In the genomic region with DNA sequence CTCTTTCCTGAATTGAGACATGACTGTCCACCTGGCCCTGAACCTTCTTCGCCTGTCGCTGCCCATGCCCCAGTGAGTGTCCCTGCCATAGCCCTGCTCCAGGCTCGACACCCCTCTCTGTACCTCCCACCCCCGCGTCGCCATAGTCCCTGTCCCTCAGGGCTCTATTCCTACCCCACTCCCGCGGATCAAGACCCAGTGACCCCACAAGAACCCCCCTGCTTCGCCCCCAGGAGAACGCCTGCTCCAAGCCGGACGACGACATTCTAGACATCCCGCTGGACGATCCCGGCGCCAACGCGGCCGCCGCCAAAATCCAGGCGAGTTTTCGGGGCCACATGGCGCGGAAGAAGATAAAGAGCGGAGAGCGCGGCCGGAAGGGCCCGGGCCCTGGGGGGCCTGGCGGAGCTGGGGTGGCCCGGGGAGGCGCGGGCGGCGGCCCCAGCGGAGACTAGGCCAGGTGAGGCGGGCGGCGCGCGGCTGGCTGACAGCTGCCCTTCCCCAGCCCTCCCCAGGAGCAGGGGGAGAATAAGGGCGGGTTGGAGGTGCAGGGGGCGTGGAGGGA, we compare ENCODE assay signal across 12 cellular contexts. TPM values are rescaled to one million over a fixed set of nuclear protein-coding genes. Genes with fewer than 3 reads are reported as not detected.
DNase-seq lines count a peak whose midpoint lies in the region; ATAC-seq, FAIRE-seq and TF ChIP-seq lines count a peak whose summit lies in the region.
"Had no signal": no experiment of that assay in that cellular context is flagged by ENCODE, and none has a peak within 500 bp of the region (broad histone marks: within the 10 kb centered on the region; RNA-seq: fewer than 3 reads in every experiment).

No MANE protein-coding gene starts in this region.

- no peak for TF ChIP-seq CTCF in astrocyte (IDR thresholded peaks at IDR 0.05; ENCODE audit: insufficient read depth, low read depth, low read length)
- TF ChIP-seq CTCF in testis (IDR thresholded peaks at IDR 0.05), result no peak
- TF ChIP-seq CTCF in SK-N-SH (IDR thresholded peaks at IDR 0.05), result no peak

- TF ChIP-seq POLR2A in testis (IDR thresholded peaks at IDR 0.05), result no peak

- H3K4me3 Mint-ChIP-seq in activated T-cell treated with anti-CD3 and anti-CD28 coated beads, Interleukin-2, amount 50 U/mL, for 72 hours, result peak overlapping the region; percentile 52 to 67
- peak overlapping the region; percentile 54 for H3K4me3 Mint-ChIP-seq in astrocyte (ENCODE audit: unreplicated experiment)

- H3K27ac ChIP-seq in astrocyte (ENCODE audit: low read depth, low read length) (no peak overlapping the region), testis (no peak overlapping the region), SK-N-SH (ENCODE audit: low read depth in 2 of 2, low read length in 1 of 2) (no peak overlapping the region)

- no peak for FAIRE-seq in astrocyte (lab: Jason Lieb, UNC)
- FAIRE-seq: islet of Langerhans had no signal

- no peak overlapping the region for H2AFZ ChIP-seq in astrocyte (ENCODE audit: low read depth, low read length)
- H2AFZ ChIP-seq in SK-N-SH (ENCODE audit: low read depth), result no peak overlapping the region

- H3K36me3 Mint-ChIP-seq in activated T-cell treated with anti-CD3 and anti-CD28 coated beads, Interleukin-2, amount 50 U/mL, for 72 hours (ENCODE audit: insufficient read depth in 2 of 2), result no peaks in the 10 kb centered on the region
- peaks cover 4% of the 10 kb centered on the region for H3K36me3 Mint-ChIP-seq in astrocyte (ENCODE audit: low read depth, unreplicated experiment)

- H3K79me2 ChIP-seq in astrocyte (ENCODE audit: insufficient read depth, low read length) (no peaks in the 10 kb centered on the region), SK-N-SH (ENCODE audit: insufficient read depth) (no peaks in the 10 kb centered on the region)

- peaks cover 33% of the 10 kb centered on the region for H3K4me1 ChIP-seq in astrocyte (ENCODE audit: insufficient read depth, low read length)
- peaks cover 6% of the 10 kb centered on the region for H3K4me1 ChIP-seq in testis
- H3K4me1 ChIP-seq in SK-N-SH (ENCODE audit: control insufficient read depth in 1 of 2, insufficient read depth in 2 of 2, low read depth in 1 of 2, low read length in 1 of 2), result peaks cover 0 to 4% of the 10 kb centered on the region in 2 experiments; a peak in 2 of 4 replicates

- intact Hi-C loops in testis (cut with DNase I; ENCODE audit: low total_unique reads), result no loop called here

- H3K9ac ChIP-seq in astrocyte (ENCODE audit: low read length), result no peak overlapping the region
- H3K9ac ChIP-seq in SK-N-SH, result no peak overlapping the region

- in situ Hi-C loops in KBM-7 (cut with MboI; ENCODE audit: low pct_unique_long_range_greater_than_20kb, low sequenced_read_pairs), result no loop called here

- peaks cover 4% of the 10 kb centered on the region for H4K20me1 ChIP-seq in astrocyte (ENCODE audit: insufficient read depth, low read length)
- no peaks in the 10 kb centered on the region for H4K20me1 ChIP-seq in SK-N-SH (ENCODE audit: insufficient read depth)

- H3K9me3 Mint-ChIP-seq in activated T-cell treated with anti-CD3 and anti-CD28 coated beads, Interleukin-2, amount 50 U/mL, for 72 hours, result no peaks in the 10 kb centered on the region
- peaks cover 3% of the 10 kb centered on the region for H3K9me3 Mint-ChIP-seq in astrocyte (ENCODE audit: unreplicated experiment)

- peaks cover 37% of the 10 kb centered on the region for H3K4me1 Mint-ChIP-seq in activated T-cell treated with anti-CD3 and anti-CD28 coated beads, Interleukin-2, amount 50 U/mL, for 72 hours (ENCODE audit: low read depth)
- H3K4me1 Mint-ChIP-seq in astrocyte (ENCODE audit: low read depth, unreplicated experiment), result peaks cover 12% of the 10 kb centered on the region

- no peak overlapping the region for H3K4me3 ChIP-seq in astrocyte (ENCODE audit: insufficient read depth, low read depth, low read length)
- peak overlapping the region; percentile 12 to 53 for H3K4me3 ChIP-seq in testis
- H3K4me3 ChIP-seq in SK-N-SH (ENCODE audit: low read depth in 2 of 2, low read length in 1 of 2), result no peak overlapping the region

- POLR2A ChIA-PET in SK-N-SH (lab: Yijun Ruan, JAX), result no interaction called here

- H3F3A ChIP-seq in SK-N-SH (replicated peaks; ENCODE audit: insufficient read depth), result peaks cover 3% of the 10 kb centered on the region

- CTCF ChIA-PET in SK-N-SH (lab: Yijun Ruan, JAX), result interaction anchor here (0.9 to 4.8 kb wide), 8 partner anchors 13 to 76 kb away, joined by 3 to 28 read pairs (median 4); a partner anchor contains a TSS

- no peak overlapping the region for H3K27ac Mint-ChIP-seq in activated T-cell treated with anti-CD3 and anti-CD28 coated beads, Interleukin-2, amount 50 U/mL, for 72 hours
- H3K27ac Mint-ChIP-seq in astrocyte (ENCODE audit: unreplicated experiment), result peak overlapping the region; percentile 30

- H3K9me3 ChIP-seq in astrocyte (ENCODE audit: insufficient read depth, low read depth, low read length), result no peaks in the 10 kb centered on the region
- H3K9me3 ChIP-seq in testis, result no peaks in the 10 kb centered on the region
- H3K9me3 ChIP-seq in SK-N-SH, result no peaks in the 10 kb centered on the region

- TF ChIP-seq EP300 in SK-N-SH (IDR thresholded peaks at IDR 0.05; ENCODE audit: borderline replicate concordance in 1 of 2, low read depth in 1 of 2, low read length in 1 of 2), result no peak

- WGBS in testis, 2 donors, result 17 to 34% methylated on average over 29 to 44 of the region's 44 CpGs
- 80% methylated on average over 44 of the region's 44 CpGs for WGBS in SK-N-SH (ENCODE audit: low lambda C conversion rate)

- H3K27me3 ChIP-seq in astrocyte (ENCODE audit: insufficient read depth, low read length), result peaks cover 14% of the 10 kb centered on the region
- no peaks in the 10 kb centered on the region for H3K27me3 ChIP-seq in testis
- H3K27me3 ChIP-seq in SK-N-SH (ENCODE audit: insufficient read depth), result no peaks in the 10 kb centered on the region

- H3K9me2 ChIP-seq in SK-N-SH, result no peaks in the 10 kb centered on the region

- H3K36me3 ChIP-seq in astrocyte (ENCODE audit: insufficient read depth, low read length) (no peaks in the 10 kb centered on the region), testis (ENCODE audit: low read depth, missing control alignments) (no peaks in the 10 kb centered on the region), SK-N-SH (replicated peaks in 1 of 2; ENCODE audit: control insufficient read depth in 1 of 2, insufficient read depth in 2 of 2, low read length in 1 of 2) (no peaks in the 10 kb centered on the region)

- no peak for TF ChIP-seq RAD21 in SK-N-SH (IDR thresholded peaks at IDR 0.05; ENCODE audit: low read length)

- peaks cover 13% of the 10 kb centered on the region for H3K27me3 Mint-ChIP-seq in activated T-cell treated with anti-CD3 and anti-CD28 coated beads, Interleukin-2, amount 50 U/mL, for 72 hours (ENCODE audit: low read depth)
- H3K27me3 Mint-ChIP-seq in astrocyte (ENCODE audit: low read depth, unreplicated experiment), result peaks cover 76% of the 10 kb centered on the region

- no peak for ATAC-seq in activated T-cell treated with anti-CD3 and anti-CD28 coated beads, Interleukin-2, amount 50 U/mL, for 72 hours (replicated peaks in 1 of 2)
- ATAC-seq in HG03460 (IDR thresholded peaks at IDR 0.05; ENCODE audit: unreplicated experiment), result no peak

- no peak for DNase-seq in activated T-cell treated with anti-CD3 and anti-CD28 coated beads, Interleukin-2, amount 50 U/mL, for 72 hours
- no peak for DNase-seq in activated T-cell treated with anti-CD3 and anti-CD28 coated beads, Interleukin-2, amount 50 U/mL, for 1 hour
- no peak for DNase-seq in astrocyte (ENCODE audit: low read depth)
- DNase-seq in left kidney (ENCODE audit: low read depth, low spot score), result peak; percentile 33
- no peak for DNase-seq in testis
- no peak for DNase-seq in KBM-7
- no peak for DNase-seq in SK-N-SH
- DNase-seq: activated CD4-positive, CD25-positive, alpha-beta regulatory T cell; NCI-H446 treated with DMSO at 0.1 percent for 48 hours; substantia nigra had no signal

- H3K4me2 ChIP-seq in astrocyte (ENCODE audit: low read length) (peak overlapping the region; percentile 97), SK-N-SH (no peak overlapping the region)

TF ChIP-seq in SK-N-SH, 30 proteins besides CTCF, POLR2A, EP300 and RAD21 (continues in another document):
- TF ChIP-seq MEF2A (IDR thresholded peaks at IDR 0.05; ENCODE audit: borderline replicate concordance, low read depth) (no peak), RFX5 (IDR thresholded peaks at IDR 0.05; ENCODE audit: low read length) (no peak)

RNA-seq across cellular contexts. Expression of a gene that starts 5.6 kb away (rescaled TPM):
- total RNA-seq in activated T-cell treated with anti-CD3 and anti-CD28 coated beads, Interleukin-2, amount 50 U/mL, for 72 hours, result 1 to 10 TPM; 4.2 to 4.4 TPM
- 1.5 and 1.7 TPM in 2 replicates for total RNA-seq in astrocyte
- total RNA-seq in testis, result 1 to 10 TPM; 3.0 to 5.5 TPM
- 10.4 TPM for polyA plus RNA-seq in testis (ENCODE audit: insufficient read depth, low read depth, low replicate concordance)
- 3.1 and 6.8 TPM in 2 replicates for polyA plus RNA-seq in SK-N-SH (2012; rRNA removed)
- polyA plus RNA-seq in SK-N-SH (2012; cell fraction: cytosol; rRNA removed), result 2.7 and 4.1 TPM in 2 replicates
- polyA plus RNA-seq in SK-N-SH (2012; cell fraction: nucleus; rRNA removed), result 6.2 and 8.0 TPM in 2 replicates

RNA-seq across cellular contexts. Expression of a gene that starts 6.7 kb away (rescaled TPM):
- total RNA-seq in activated T-cell treated with anti-CD3 and anti-CD28 coated beads, Interleukin-2, amount 50 U/mL, for 72 hours, result under 1 TPM; 0.35 to 0.48 TPM
- total RNA-seq in astrocyte (0.18 TPM in 1 of 2 replicates, not detected in the other), testis (1 to 10 TPM in 1 of 2 donors, under 1 TPM in 1; 0.74 to 1.3 TPM)
- polyA plus RNA-seq in testis (ENCODE audit: insufficient read depth, low read depth, low replicate concordance) (4.4 TPM), SK-N-SH (2012; rRNA removed) (0.06 TPM in 1 of 2 replicates, not detected in the other)
- polyA plus RNA-seq in SK-N-SH (2012; cell fraction: cytosol; rRNA removed), result not detected in 2 replicates
- polyA plus RNA-seq in SK-N-SH (2012; cell fraction: nucleus; rRNA removed), result 0.07 and 0.08 TPM in 2 replicates

RNA-seq across cellular contexts. Expression of a gene that starts 16.7 kb away (rescaled TPM):
- total RNA-seq in activated T-cell treated with anti-CD3 and anti-CD28 coated beads, Interleukin-2, amount 50 U/mL, for 72 hours, result 1 to 10 TPM in 1 of 2 donors, under 1 TPM in 1; 0.88 to 1.1 TPM
- total RNA-seq in astrocyte (9.4 and 22.0 TPM in 2 replicates), testis (10 to 100 TPM in 1 of 2 donors, 1 to 10 TPM in 1; 6.0 to 10.6 TPM)
- polyA plus RNA-seq in testis (ENCODE audit: insufficient read depth, low read depth, low replicate concordance) (15.8 TPM), SK-N-SH (2012; rRNA removed) (1.3 and 1.4 TPM in 2 replicates)
- 0.40 and 0.71 TPM in 2 replicates for polyA plus RNA-seq in SK-N-SH (2012; cell fraction: cytosol; rRNA removed)
- polyA plus RNA-seq in SK-N-SH (2012; cell fraction: nucleus; rRNA removed), result 14.9 and 16.5 TPM in 2 replicates

RNA-seq across cellular contexts. Expression of a gene that starts 54.9 kb away (rescaled TPM):
- total RNA-seq in activated T-cell treated with anti-CD3 and anti-CD28 coated beads, Interleukin-2, amount 50 U/mL, for 72 hours, result 10 to 100 TPM; 11.1 to 12.5 TPM
- total RNA-seq in astrocyte, result 13.7 and 18.7 TPM in 2 replicates
- 10 to 100 TPM; 11.3 to 19.1 TPM for total RNA-seq in testis
- polyA plus RNA-seq in testis (ENCODE audit: insufficient read depth, low read depth, low replicate concordance), result 7.4 TPM
- polyA plus RNA-seq in SK-N-SH (2012; rRNA removed), result 6.4 and 8.5 TPM in 2 replicates
- 5.6 and 5.8 TPM in 2 replicates for polyA plus RNA-seq in SK-N-SH (2012; cell fraction: cytosol; rRNA removed)
- polyA plus RNA-seq in SK-N-SH (2012; cell fraction: nucleus; rRNA removed), result 27.2 and 31.2 TPM in 2 replicates

Comparison
In these comparisons a context has a peak if more than half of its experiments do, and no peak if none do; other contexts are left out.
1. H3K4me3 ChIP-seq: peak in testis (2 of 2); none in astrocyte (single experiment) and SK-N-SH (0 of 2).